Comparison of ENCODE assay signal across 16 cellular contexts in genomic region chr2:232525796-232526195, GRCh38. TPM values are rescaled to one million over a fixed set of nuclear protein-coding genes. Genes with fewer than 3 reads are reported as not detected.
A peak's percentile ranks its signal among the peaks of the same experiment; 100 is the strongest.
DNase-seq lines count a peak whose midpoint lies in the region; ATAC-seq and TF ChIP-seq lines count a peak whose summit lies in the region.
"Had no signal": no experiment of that assay in that cellular context is flagged by ENCODE, and none has a peak within 500 bp of the region (broad histone marks: within the 10 kb centered on the region; RNA-seq: fewer than 3 reads in every experiment).

CHRND (plus strand) TSS chr2:232526160; CDS start chr2:232526216, 56 bp downstream.

- no peak within 1 kb of the TSS for H3K4me3 Mint-ChIP-seq in natural killer cell treated with Interleukin-12 subunit alpha and Interleukin-12 subunit beta and Interleukin-15 and Interleukin-18, amount 100 ng/mL, for 72 hours

- H3K36me3 ChIP-seq in right atrium auricular region = no peaks in the 10 kb centered on the region

- no peaks in the 10 kb centered on the region for H3K9me3 Mint-ChIP-seq in natural killer cell treated with Interleukin-12 subunit alpha and Interleukin-12 subunit beta and Interleukin-15 and Interleukin-18, amount 100 ng/mL, for 72 hours
- H3K9me3 Mint-ChIP-seq: activated naive CD4-positive, alpha-beta T cell treated with anti-CD3 and anti-CD28 coated beads, Interleukin-2, amount 50 U/mL, for 72 hours had no signal

- peaks cover 0 to 20% of the 10 kb centered on the region in 2 donors for H3K27me3 ChIP-seq in right atrium auricular region

- peaks cover 13 to 19% of the 10 kb centered on the region in 2 donors for H3K4me1 Mint-ChIP-seq in natural killer cell treated with Interleukin-12 subunit alpha and Interleukin-12 subunit beta and Interleukin-15 and Interleukin-18, amount 100 ng/mL, for 72 hours (ENCODE audit: low read depth in 2 of 2)

- no peak within 1 kb of the TSS for H3K27ac Mint-ChIP-seq in natural killer cell treated with Interleukin-12 subunit alpha and Interleukin-12 subunit beta and Interleukin-15 and Interleukin-18, amount 100 ng/mL, for 72 hours
- H3K27ac Mint-ChIP-seq: activated naive CD4-positive, alpha-beta T cell treated with anti-CD3 and anti-CD28 coated beads, Interleukin-2, amount 50 U/mL, for 72 hours had no signal

- peaks cover 0 to 21% of the 10 kb centered on the region in 2 donors for H3K27me3 Mint-ChIP-seq in natural killer cell treated with Interleukin-12 subunit alpha and Interleukin-12 subunit beta and Interleukin-15 and Interleukin-18, amount 100 ng/mL, for 72 hours

- TF ChIP-seq CTCF in right atrium auricular region (IDR thresholded peaks at IDR 0.05) = no peak

- no peaks in the 10 kb centered on the region for H3K9me3 ChIP-seq in right atrium auricular region

- peaks cover 0 to 47% of the 10 kb centered on the region in 2 donors for H3K4me1 ChIP-seq in right atrium auricular region

- H3K27ac ChIP-seq in right atrium auricular region = peak within 1 kb of the TSS; percentile 26 to 29

- DNase-seq in SHP77 (lab: John Stamatoyannopoulos, UW) = peak; percentile 29 to 62
- DNase-seq in SHP77 treated with DMSO at 0.1 percent for 48 hours (lab: John Stamatoyannopoulos, UW) = no peak
- peak; percentile 78 for DNase-seq in SW480 (ENCODE audit: low spot score)
- DNase-seq in right atrium auricular region (ENCODE audit: low spot score) = no peak
- DNase-seq in skeletal muscle cell (ENCODE audit: low read depth) = peak; percentile 39
- DNase-seq in natural killer cell treated with Interleukin-12 subunit alpha and Interleukin-12 subunit beta and Interleukin-15 and Interleukin-18, amount 100 ng/mL, for 72 hours (ENCODE audit: low spot score) = no peak
- no peak for DNase-seq in 8988T
- DNase-seq: DND-41; stimulated activated CD4-positive, alpha-beta T cell treated with anti-CD3 and anti-CD28 coated beads, Interleukin-4, amount 100 ng/mL, for 4 hours; stimulated activated naive CD4-positive, alpha-beta T cell had no signal

- no peaks in the 10 kb centered on the region for H3K36me3 Mint-ChIP-seq in natural killer cell treated with Interleukin-12 subunit alpha and Interleukin-12 subunit beta and Interleukin-15 and Interleukin-18, amount 100 ng/mL, for 72 hours
- H3K36me3 Mint-ChIP-seq: activated naive CD4-positive, alpha-beta T cell treated with anti-CD3 and anti-CD28 coated beads, Interleukin-2, amount 50 U/mL, for 72 hours had no signal

- no peak for ATAC-seq in natural killer cell treated with Interleukin-12 subunit alpha and Interleukin-12 subunit beta and Interleukin-15 and Interleukin-18, amount 100 ng/mL, for 72 hours
- ATAC-seq in GM21526 (IDR thresholded peaks at IDR 0.05; ENCODE audit: low FRiP score, unreplicated experiment) = no peak
- ATAC-seq: activated naive CD4-positive, alpha-beta T cell treated with anti-CD3 and anti-CD28 coated beads, Interleukin-2, amount 50 U/mL, for 72 hours; HCT116 had no signal

- H3K4me3 ChIP-seq in right atrium auricular region (peak within 1 kb of the TSS in 1 of 2 donors; percentile 6), skeletal muscle cell (ENCODE audit: low read depth, low read length) (peak within 1 kb of the TSS; percentile 30)

RNA-seq across cellular contexts. Expression of gene CHRND, which starts in this region (rescaled TPM):
- under 1 TPM in 1 of 2 donors, not detected in 1; 0.19 TPM for total RNA-seq in right atrium auricular region
- total RNA-seq in natural killer cell treated with Interleukin-12 subunit alpha and Interleukin-12 subunit beta and Interleukin-15 and Interleukin-18, amount 100 ng/mL, for 72 hours = not detected
- total RNA-seq: activated naive CD4-positive, alpha-beta T cell treated with anti-CD3 and anti-CD28 coated beads, Interleukin-2, amount 50 U/mL, for 72 hours; epithelial cell of proximal tubule; mesenteric fat pad; pulmonary artery endothelial cell had no signal

Comparison
In these comparisons a context has a peak if more than half of its experiments do, and no peak if none do; other contexts are left out.
1. DNase-seq: peak in SHP77 (2 of 2), SW480 (single experiment) and skeletal muscle cell (single experiment); none in SHP77 treated with DMSO at 0.1 percent for 48 hours (single experiment), right atrium auricular region (single experiment), natural killer cell treated with Interleukin-12 subunit alpha and Interleukin-12 subunit beta and Interleukin-15 and Interleukin-18, amount 100 ng/mL, for 72 hours (single experiment) and 8988T (single experiment).